In genomic region chr19:54188224-54188871, GRCh38 we compare ENCODE assay signal across 6 cellular contexts. TPM values are rescaled to one million over a fixed set of nuclear protein-coding genes. Genes with fewer than 3 reads are reported as not detected.
DNase-seq lines count a peak whose midpoint lies in the region; ATAC-seq and TF ChIP-seq lines count a peak whose summit lies in the region.

No MANE protein-coding gene starts in this region.

- peak overlapping the region; percentile 77 for H3K4me3 ChIP-seq in AG04450 (ENCODE audit: low read depth, low read length)

- H3K9me3 ChIP-seq in AG04450 (ENCODE audit: control insufficient read depth, insufficient read depth, low read length): no peaks in the 10 kb centered on the region

- H3K27ac ChIP-seq in AG04450 (ENCODE audit: low read depth, low read length): peak overlapping the region; percentile 39

- POLR2A ChIA-PET in AG04450 (lab: Yijun Ruan, JAX): interaction anchor here (1.4 to 3.4 kb wide), 5 partner anchors 13 to 285 kb away, joined by 5 to 35 read pairs (median 23); partner anchors contain the start of genes CDC42EP5, CNOT3, LENG1 and RPS9

- DNase-seq in AG04450 (ENCODE audit: low read depth, low spot score) (no peak), NOMO-1 treated with dmso at 0.1 percent for 144 hours (lab: John Stamatoyannopoulos, UW; ENCODE audit: unreplicated experiment) (peak; percentile 48), nephron progenitor cell (no peak), NCI-H524 treated with DMSO at 0.1 percent for 48 hours (lab: John Stamatoyannopoulos, UW) (no peak)

- H3K9me3 Mint-ChIP-seq in brain (no peaks in the 10 kb centered on the region), nephron progenitor cell (no peaks in the 10 kb centered on the region)

- ATAC-seq in HG03378 (IDR thresholded peaks at IDR 0.05; ENCODE audit: unreplicated experiment): no peak

- H3K4me3 Mint-ChIP-seq in brain (peak overlapping the region; percentile 92 to 98 (median 94)), nephron progenitor cell (peak overlapping the region; percentile 93)

- peaks cover 40% of the 10 kb centered on the region for H3K4me1 Mint-ChIP-seq in brain
- peaks cover 38% of the 10 kb centered on the region for H3K4me1 Mint-ChIP-seq in nephron progenitor cell

- CTCF ChIA-PET in AG04450 (lab: Charles Lee): interaction anchor here (0.6 to 1.7 kb wide), 5 partner anchors 18 to 796 kb away, joined by 3 to 7 read pairs (median 5); no protein-coding TSS in a partner anchor

- TF ChIP-seq CTCF in AG04450 (IDR thresholded peaks at IDR 0.05; ENCODE audit: low read depth, low read length) (no peak), brain (conservative IDR thresholded peaks at IDR 0.05) (no peak), nephron progenitor cell (IDR thresholded peaks at IDR 0.05) (no peak)

- H3K36me3 Mint-ChIP-seq in brain: peaks cover 49% of the 10 kb centered on the region
- peaks cover 30% of the 10 kb centered on the region for H3K36me3 Mint-ChIP-seq in nephron progenitor cell (ENCODE audit: low read depth)

- H3K27ac Mint-ChIP-seq in brain (peak overlapping the region; percentile 88 to 98 (median 97)), nephron progenitor cell (peak overlapping the region; percentile 93)

- H3K27me3 ChIP-seq in AG04450 (ENCODE audit: control insufficient read depth, insufficient read depth, low read length): no peaks in the 10 kb centered on the region

- H3K27me3 Mint-ChIP-seq in brain (peaks cover 5% of the 10 kb centered on the region), nephron progenitor cell (ENCODE audit: low read depth, poor library complexity) (peaks cover 5% of the 10 kb centered on the region)

RNA-seq across cellular contexts. Expression of gene MBOAT7, which starts 1.0 kb away (rescaled TPM):
- 45.1 and 63.2 TPM in 2 replicates for polyA plus RNA-seq in AG04450 (2011; rRNA removed)
- polyA minus RNA-seq in AG04450 (2011; rRNA and poly(A)+ RNA removed): 33.8 and 44.8 TPM in 2 replicates
- 94.4 TPM for polyA plus RNA-seq in brain (ENCODE audit: insufficient read depth, low read depth, low replicate concordance)

RNA-seq across cellular contexts. Expression of gene TSEN34, which starts 2.8 kb away (rescaled TPM):
- polyA plus RNA-seq in AG04450 (2011; rRNA removed): 32.4 and 36.4 TPM in 2 replicates
- polyA minus RNA-seq in AG04450 (2011; rRNA and poly(A)+ RNA removed): 17.4 and 25.2 TPM in 2 replicates
- polyA plus RNA-seq in brain (ENCODE audit: insufficient read depth, low read depth, low replicate concordance): 73.5 TPM

RNA-seq across cellular contexts. Expression of gene RPS9, which starts 12.3 kb away (rescaled TPM):
- polyA plus RNA-seq in AG04450 (2011; rRNA removed) (1,566 and 2,378 TPM in 2 replicates), brain (ENCODE audit: insufficient read depth, low read depth, low replicate concordance) (2,244 TPM)
- 360 and 501 TPM in 2 replicates for polyA minus RNA-seq in AG04450 (2011; rRNA and poly(A)+ RNA removed)

RNA-seq across cellular contexts. Expression of gene TMC4, which starts 15.4 kb away (rescaled TPM):
- polyA plus RNA-seq in AG04450 (2011; rRNA removed) (1.3 and 1.5 TPM in 2 replicates), brain (ENCODE audit: insufficient read depth, low read depth, low replicate concordance) (4.1 TPM)
- polyA minus RNA-seq in AG04450 (2011; rRNA and poly(A)+ RNA removed): 0.18 TPM in 1 of 2 replicates, not detected in the other

RNA-seq across cellular contexts. Expression of gene LENG1, which starts 28.8 kb away (rescaled TPM):
- polyA plus RNA-seq in AG04450 (2011; rRNA removed) (3.0 and 3.3 TPM in 2 replicates), brain (ENCODE audit: insufficient read depth, low read depth, low replicate concordance) (14.0 TPM)
- 0.37 and 0.56 TPM in 2 replicates for polyA minus RNA-seq in AG04450 (2011; rRNA and poly(A)+ RNA removed)
